1 cellular context compared by ENCODE assay signal in genomic region chr6:41441598-41442205, GRCh38.
TF ChIP-seq lines count a peak whose summit lies in the region.

No MANE protein-coding gene starts in this region.

TF ChIP-seq in H1, 55 proteins besides CTCF, POLR2A, EP300 and RAD21 (continued from another document):
- no peak for TF ChIP-seq MAFK (IDR thresholded peaks at IDR 0.05; ENCODE audit: low read depth, low read length)
- no peak for TF ChIP-seq SIX5 (IDR thresholded peaks at IDR 0.05; ENCODE audit: low read depth, low read length)
